8 cellular contexts compared by ENCODE assay signal in the genomic region with DNA sequence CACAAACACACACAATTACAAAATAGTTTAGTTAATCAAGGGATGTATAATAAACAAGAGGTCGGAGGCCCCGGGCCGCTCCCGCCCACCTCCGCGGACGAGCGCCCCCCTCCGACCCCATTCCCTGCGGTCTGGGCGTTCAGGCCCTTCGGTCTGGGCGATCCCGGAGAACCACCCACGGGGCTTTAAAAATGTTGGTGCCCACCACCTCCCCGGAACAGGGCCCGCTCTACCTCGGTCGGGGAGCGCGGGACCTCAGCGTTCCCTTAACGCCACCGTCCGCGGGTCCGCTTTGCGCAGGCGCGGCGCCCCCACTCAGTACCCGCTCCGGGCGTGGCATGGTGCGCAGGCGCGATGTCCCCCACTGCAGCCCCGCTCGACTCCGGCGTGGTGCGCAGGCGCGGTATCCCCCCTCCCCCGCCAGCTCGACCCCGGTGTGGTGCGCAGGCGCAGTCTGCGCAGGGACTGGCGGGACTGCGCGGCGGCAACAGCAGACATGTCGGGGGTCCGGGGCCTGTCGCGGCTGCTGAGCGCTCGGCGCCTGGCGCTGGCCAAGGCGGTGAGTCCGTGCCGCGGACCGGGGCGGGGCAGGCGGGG. TPM values are rescaled to one million over a fixed set of nuclear protein-coding genes. Genes with fewer than 3 reads are reported as not detected.
DNase-seq lines count a peak whose midpoint lies in the region; ATAC-seq and TF ChIP-seq lines count a peak whose summit lies in the region.

TSS of gene CCDC127 (minus strand) at position 294 of the 597 bp plus-strand sequence. CDS start 1,304 bp downstream, outside the sequence.
TSS of gene SDHA (plus strand) at position 461 of the 597 bp plus-strand sequence. CDS start at position 497, 36 bp downstream.

- H3K27me3 ChIP-seq in DOHH2 (ENCODE audit: control insufficient read depth, low read length) (no peaks in the 10 kb centered on the region), esophagus squamous epithelium (no peaks in the 10 kb centered on the region)

- ATAC-seq in GM21786 (IDR thresholded peaks at IDR 0.05; ENCODE audit: unreplicated experiment), result peak; percentile 73

- H3K4me1 ChIP-seq in DOHH2 (ENCODE audit: control insufficient read depth, low read length) (peaks cover 51% of the 10 kb centered on the region), esophagus squamous epithelium (peaks cover 5 to 65% (median 26%) of the 10 kb centered on the region in 3 donors)

- peak within 1 kb of the TSS; percentile 86 for H3K4me3 ChIP-seq in DOHH2 (ENCODE audit: low read length)
- H3K4me3 ChIP-seq in esophagus squamous epithelium, result peak within 1 kb of the TSS; percentile 63 to 100 (median 86)

- H3K4me2 ChIP-seq in DOHH2 (ENCODE audit: low read length), result peak within 1 kb of the TSS; percentile 71

- WGBS in esophagus squamous epithelium, 2 donors, result 0% methylated on average over 6 to 11 of the region's 69 CpGs

- intact Hi-C loops in esophagus squamous epithelium (cut with DNase I), result no loop called here

- peaks cover 22% of the 10 kb centered on the region for H4K20me1 ChIP-seq in DOHH2 (ENCODE audit: control insufficient read depth, insufficient read depth, low read depth, low read length)

- peak; percentile 72 for TF ChIP-seq CTCF in DOHH2 (IDR thresholded peaks at IDR 0.05; ENCODE audit: low read depth, low read length, poor library complexity, severe bottlenecking)
- peak in 3 of 6 experiments; percentile 5 to 47 (median 17) for TF ChIP-seq CTCF in esophagus squamous epithelium (IDR thresholded peaks at IDR 0.05)

- H3K9me3 ChIP-seq in DOHH2 (ENCODE audit: control insufficient read depth, insufficient read depth, low read length), result no peaks in the 10 kb centered on the region
- H3K9me3 ChIP-seq in KOPT-K1 (ENCODE audit: insufficient read depth, low read length, poor library complexity, severe bottlenecking), result no peaks in the 10 kb centered on the region
- no peaks in the 10 kb centered on the region for H3K9me3 ChIP-seq in esophagus squamous epithelium

- peak; percentile 97 to 98 for DNase-seq in activated T-cell treated with anti-CD3 and anti-CD28 coated beads, Interleukin-2, amount 50 U/mL, for 48 hours
- DNase-seq in esophagus squamous epithelium (lab: John Stamatoyannopoulos, UW) (peak; percentile 65), myocyte (ENCODE audit: low read depth) (peak; percentile 93)
- peak; percentile 97 for DNase-seq in stimulated activated CD8-positive, alpha-beta memory T cell treated with anti-CD3 and anti-CD28 coated beads, Interleukin-7, amount 100 ng/mL, for 24 hours (ENCODE audit: low read depth)

- H3K9me2 ChIP-seq in DOHH2 (replicated peaks; ENCODE audit: control insufficient read depth, low read length), result no peaks in the 10 kb centered on the region

- peaks cover 90% of the 10 kb centered on the region for H3K79me2 ChIP-seq in DOHH2 (ENCODE audit: control insufficient read depth, low read length)

- peak in 3 of 4 donors; percentile 84 to 95 (median 87) for TF ChIP-seq POLR2A in esophagus squamous epithelium (IDR thresholded peaks at IDR 0.05)

- H3K36me3 ChIP-seq in DOHH2 (ENCODE audit: control insufficient read depth, low read length) (peaks cover 52% of the 10 kb centered on the region), KOPT-K1 (ENCODE audit: insufficient read depth, low read length) (peaks cover 24% of the 10 kb centered on the region), esophagus squamous epithelium (peaks cover 0 to 17% (median 0%) of the 10 kb centered on the region in 3 donors)

- no peaks in the 10 kb centered on the region for H3F3A ChIP-seq in DOHH2 (ENCODE audit: control insufficient read depth, insufficient read depth)

- H3K27ac ChIP-seq in DOHH2 (ENCODE audit: low read depth, low read length), result peak within 1 kb of the TSS; percentile 65
- peak within 1 kb of the TSS; percentile 83 for H3K27ac ChIP-seq in KOPT-K1 (ENCODE audit: low read depth, low read length, poor library complexity, severe bottlenecking)
- H3K27ac ChIP-seq in esophagus squamous epithelium, result peak within 1 kb of the TSS; percentile 83 to 93 (median 89)

TF ChIP-seq in PFSK-1, 5 proteins besides CTCF, POLR2A, EP300 and RAD21:
- TF ChIP-seq POLR2AphosphoS5 (IDR thresholded peaks at IDR 0.05; ENCODE audit: low read depth, low read length) (peak; percentile 69), SIN3A (IDR thresholded peaks at IDR 0.05; ENCODE audit: borderline replicate concordance, insufficient read depth, low read length) (no peak), FOXP2 (optimal IDR thresholded peaks at IDR 0.05; ENCODE audit: borderline replicate concordance, extremely low read depth, extremely low read length, insufficient read depth) (no peak), TAF1 (IDR thresholded peaks at IDR 0.05; ENCODE audit: borderline replicate concordance, insufficient read depth, low read length) (peak; percentile 65; the same call in 1 of the 2 replicates)
- TF ChIP-seq, protein P1, sequence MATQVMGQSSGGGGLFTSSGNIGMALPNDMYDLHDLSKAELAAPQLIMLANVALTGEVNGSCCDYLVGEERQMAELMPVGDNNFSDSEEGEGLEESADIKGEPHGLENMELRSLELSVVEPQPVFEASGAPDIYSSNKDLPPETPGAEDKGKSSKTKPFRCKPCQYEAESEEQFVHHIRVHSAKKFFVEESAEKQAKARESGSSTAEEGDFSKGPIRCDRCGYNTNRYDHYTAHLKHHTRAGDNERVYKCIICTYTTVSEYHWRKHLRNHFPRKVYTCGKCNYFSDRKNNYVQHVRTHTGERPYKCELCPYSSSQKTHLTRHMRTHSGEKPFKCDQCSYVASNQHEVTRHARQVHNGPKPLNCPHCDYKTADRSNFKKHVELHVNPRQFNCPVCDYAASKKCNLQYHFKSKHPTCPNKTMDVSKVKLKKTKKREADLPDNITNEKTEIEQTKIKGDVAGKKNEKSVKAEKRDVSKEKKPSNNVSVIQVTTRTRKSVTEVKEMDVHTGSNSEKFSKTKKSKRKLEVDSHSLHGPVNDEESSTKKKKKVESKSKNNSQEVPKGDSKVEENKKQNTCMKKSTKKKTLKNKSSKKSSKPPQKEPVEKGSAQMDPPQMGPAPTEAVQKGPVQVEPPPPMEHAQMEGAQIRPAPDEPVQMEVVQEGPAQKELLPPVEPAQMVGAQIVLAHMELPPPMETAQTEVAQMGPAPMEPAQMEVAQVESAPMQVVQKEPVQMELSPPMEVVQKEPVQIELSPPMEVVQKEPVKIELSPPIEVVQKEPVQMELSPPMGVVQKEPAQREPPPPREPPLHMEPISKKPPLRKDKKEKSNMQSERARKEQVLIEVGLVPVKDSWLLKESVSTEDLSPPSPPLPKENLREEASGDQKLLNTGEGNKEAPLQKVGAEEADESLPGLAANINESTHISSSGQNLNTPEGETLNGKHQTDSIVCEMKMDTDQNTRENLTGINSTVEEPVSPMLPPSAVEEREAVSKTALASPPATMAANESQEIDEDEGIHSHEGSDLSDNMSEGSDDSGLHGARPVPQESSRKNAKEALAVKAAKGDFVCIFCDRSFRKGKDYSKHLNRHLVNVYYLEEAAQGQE (IDR thresholded peaks at IDR 0.05; ENCODE audit: insufficient read depth in 1 of 2, low read depth in 2 of 2, low read length in 2 of 2), result 0 out of 4 replicates have a peak, but pooled peaks of 1 of the 2 experiments have one; percentile 10

RNA-seq across cellular contexts. Expression of gene CCDC127, which starts in this region (rescaled TPM):
- 3.0 TPM for polyA plus RNA-seq in PFSK-1 (2012; ENCODE audit: insufficient read length, low read depth)
- 1 to 10 TPM in 3 of 4 donors, under 1 TPM in 1; 0.97 to 4.2 (median 1.9) TPM for total RNA-seq in esophagus squamous epithelium
- 7.8 and 7.9 TPM in 2 replicates for total RNA-seq in myocyte
- 8.4 TPM for polyA plus RNA-seq in myocyte (2012)

RNA-seq across cellular contexts. Expression of gene SDHA, which starts in this region (rescaled TPM):
- polyA plus RNA-seq in PFSK-1 (2012; ENCODE audit: insufficient read length, low read depth), result 122 TPM
- 10 to 100 TPM; 45.7 to 71.5 (median 54.9) TPM for total RNA-seq in esophagus squamous epithelium
- total RNA-seq in myocyte, result 142 and 184 TPM in 2 replicates
- 117 TPM for polyA plus RNA-seq in myocyte (2012)

Comparison
In these comparisons a context has a peak if more than half of its experiments do, and no peak if none do; other contexts are left out.
1. Peak in every context shown above with its lines: DNase-seq, ATAC-seq, H3K4me3 ChIP-seq and H3K27ac ChIP-seq.